ENCODE assay signal across 8 cellular contexts in genomic region chr19:44050740-44051653, GRCh38.
DNase-seq lines count a peak whose midpoint lies in the region; ATAC-seq and TF ChIP-seq lines count a peak whose summit lies in the region.

No MANE protein-coding gene starts in this region.

- H3K36me3 ChIP-seq in neuron (ENCODE audit: insufficient read depth, low read length) = peaks cover 12% of the 10 kb centered on the region

- no peak for TF ChIP-seq CTCF in GM12875 (IDR thresholded peaks at IDR 0.05; ENCODE audit: borderline replicate concordance, insufficient read depth, low read depth, low read length)
- no peak for TF ChIP-seq CTCF in fibroblast of pulmonary artery (IDR thresholded peaks at IDR 0.05; ENCODE audit: low read length, missing control alignments)

- H3K4me3 ChIP-seq in GM12875 (ENCODE audit: low read depth, low read length) (peak overlapping the region; percentile 51), fibroblast of pulmonary artery (replicated peaks; ENCODE audit: low read depth, low read length) (peak overlapping the region; percentile 82), neuron (ENCODE audit: low read length) (peak overlapping the region; percentile 84)

- H3K4me3 Mint-ChIP-seq in activated T-cell treated with anti-CD3 and anti-CD28 coated beads, Interleukin-2, amount 50 U/mL, for 24 hours = peak overlapping the region; percentile 84

- H3K4me1 Mint-ChIP-seq in activated T-cell treated with anti-CD3 and anti-CD28 coated beads, Interleukin-2, amount 50 U/mL, for 24 hours (ENCODE audit: low read depth) = peaks cover 25% of the 10 kb centered on the region

- H3K9me3 Mint-ChIP-seq in activated T-cell treated with anti-CD3 and anti-CD28 coated beads, Interleukin-2, amount 50 U/mL, for 24 hours = peaks cover 66% of the 10 kb centered on the region

- H3K27ac Mint-ChIP-seq in activated T-cell treated with anti-CD3 and anti-CD28 coated beads, Interleukin-2, amount 50 U/mL, for 24 hours = peak overlapping the region; percentile 71

- H3K4me1 ChIP-seq in neuron (ENCODE audit: insufficient read depth, low read length) = peaks cover 9% of the 10 kb centered on the region

- DNase-seq in NCI-H1436 treated with DMSO at 0.1 percent for 48 hours (lab: John Stamatoyannopoulos, UW) = peak; percentile 5
- DNase-seq in activated T-cell treated with anti-CD3 and anti-CD28 coated beads, Interleukin-2, amount 50 U/mL, for 24 hours = peak; percentile 47
- peak; percentile 8 for DNase-seq in fibroblast of pulmonary artery (ENCODE audit: low read depth)
- DNase-seq in glomerular visceral epithelial cell (ENCODE audit: extremely low spot score) = no peak

- peaks cover 2% of the 10 kb centered on the region for H3K9me3 ChIP-seq in neuron (ENCODE audit: low read length)

- ATAC-seq in GM21717 (IDR thresholded peaks at IDR 0.05; ENCODE audit: unreplicated experiment) (no peak), GM21619 (IDR thresholded peaks at IDR 0.05; ENCODE audit: unreplicated experiment) (no peak)

- H3K27me3 Mint-ChIP-seq in activated T-cell treated with anti-CD3 and anti-CD28 coated beads, Interleukin-2, amount 50 U/mL, for 24 hours = peaks cover 12% of the 10 kb centered on the region

- H2AFZ ChIP-seq in neuron (ENCODE audit: low read depth, low read length) = peak overlapping the region; percentile 78

- peaks cover 49% of the 10 kb centered on the region for H3K36me3 Mint-ChIP-seq in activated T-cell treated with anti-CD3 and anti-CD28 coated beads, Interleukin-2, amount 50 U/mL, for 24 hours (ENCODE audit: low read depth)

- peaks cover 8% of the 10 kb centered on the region for H3K27me3 ChIP-seq in neuron (ENCODE audit: insufficient read depth, low read length)
